In genomic region chr19:33192010-33192409, GRCh38 we compare ENCODE assay signal across 1 cellular context.
TF ChIP-seq lines count a peak whose summit lies in the region.

No MANE protein-coding gene starts in this region.

TF ChIP-seq in K562, 482 proteins besides CTCF, POLR2A, EP300 and RAD21:
- TF ChIP-seq EHMT2 (IDR thresholded peaks at IDR 0.05) (peak; percentile 64; the same call in 1 of the 2 replicates), MYNN (IDR thresholded peaks at IDR 0.05) (no peak), MYNN (CRISPR knock-in tag; IDR thresholded peaks at IDR 0.05) (no peak), ZBTB7A (IDR thresholded peaks at IDR 0.05; ENCODE audit: borderline replicate concordance, control insufficient read depth, low read depth, low read length) (peak; percentile 88)
